In genomic region chr12:48716493-48717251, GRCh38 we compare ENCODE assay signal across 8 cellular contexts. TPM values are rescaled to one million over a fixed set of nuclear protein-coding genes. Genes with fewer than 3 reads are reported as not detected.
DNase-seq lines count a peak whose midpoint lies in the region; ATAC-seq lines count a peak whose summit lies in the region.

CCNT1 (minus strand) TSS chr12:48716707; CDS start chr12:48716675, 32 bp downstream.

- ATAC-seq in GM19395 (IDR thresholded peaks at IDR 0.05; ENCODE audit: unreplicated experiment) (peak; percentile 98), HG03565 (IDR thresholded peaks at IDR 0.05; ENCODE audit: unreplicated experiment) (peak; percentile 95), left lobe of liver (peak; percentile 96)

- DNase-seq in CD1c-positive myeloid dendritic cell (ENCODE audit: extremely low spot score) (peak; percentile 100), NCI-H748 treated with DMSO at 0.1 percent for 48 hours (lab: John Stamatoyannopoulos, UW) (peak; percentile 96), dedifferentiated amniotic fluid mesenchymal stem cell (ENCODE audit: extremely low spot score) (peak; percentile 100), left lobe of liver (ENCODE audit: low spot score) (peak; percentile 99)
- peak; percentile 96 to 98 for DNase-seq in activated CD4-positive, alpha-beta T cell treated with anti-CD3 and anti-CD28 coated beads, Interleukin-2, amount 50 U/mL, for 24 hours (ENCODE audit: low read depth in 1 of 2, low spot score in 1 of 2)
- peak; percentile 99 for DNase-seq in stimulated activated CD4-positive, alpha-beta T cell treated with anti-CD3 and anti-CD28 coated beads, Interleukin-2, amount 100 ng/mL, for 4 hours (ENCODE audit: low read depth)

RNA-seq across cellular contexts. Expression of gene CCNT1, which starts in this region (rescaled TPM):
- 12.1 TPM for total RNA-seq in left lobe of liver

Comparison
In these comparisons a context has a peak if more than half of its experiments do, and no peak if none do; other contexts are left out.
1. Peak in every context shown above with its lines: DNase-seq and ATAC-seq.